In genomic region chr12:916712-917445, GRCh38 we compare ENCODE assay signal across 1 cellular context.
TF ChIP-seq lines count a peak whose summit lies in the region.

No MANE protein-coding gene starts in this region.

TF ChIP-seq in HepG2, 621 proteins besides CTCF, POLR2A, EP300 and RAD21:
- TF ChIP-seq HMGXB4 (CRISPR knock-in tag; IDR thresholded peaks at IDR 0.05; ENCODE audit: borderline replicate concordance in 1 of 2, low read depth in 1 of 2) (no peak), RBM22 (optimal IDR thresholded peaks at IDR 0.05; ENCODE audit: low read length) (peak; percentile 24)
TF ChIP-seq in HepG2: peak in this region for 1.
